Comparison of ENCODE assay signal across 8 cellular contexts in genomic region chr2:68715353-68716041, GRCh38. TPM values are rescaled to one million over a fixed set of nuclear protein-coding genes. Genes with fewer than 3 reads are reported as not detected.
DNase-seq lines count a peak whose midpoint lies in the region; ATAC-seq, FAIRE-seq and TF ChIP-seq lines count a peak whose summit lies in the region.

No MANE protein-coding gene starts in this region.

- dilution Hi-C loops in IMR-90 (cut with HindIII; ENCODE audit: low sequenced_read_pairs, unreplicated experiment): no loop called here

- no peak overlapping the region for H2BK120ac ChIP-seq in IMR-90 (ENCODE audit: low read depth, low read length)

- CTCF ChIA-PET in IMR-90 (lab: Yijun Ruan, JAX): no interaction called here
- CTCF ChIA-PET in SK-N-SH (lab: Yijun Ruan, JAX): interaction anchor here (0.7 to 4.2 kb wide), 14 partner anchors 12 to 250 kb away, joined by 3 to 54 read pairs (median 4); partner anchors contain the start of genes APLF, ARHGAP25 and FBXO48
- CTCF ChIA-PET in HepG2 (lab: Yijun Ruan, JAX; ENCODE audit: low intra/inter-chr PET ratio, low total read pairs): interaction anchor here (1.6 to 3.4 kb wide), 3 partner anchors 225 to 252 kb away, joined by 3 to 48 read pairs (median 15); no protein-coding TSS in a partner anchor

- no peak overlapping the region for H3K18ac ChIP-seq in IMR-90 (ENCODE audit: low read depth, low read length)

- no peaks in the 10 kb centered on the region for H3K9me2 ChIP-seq in SK-N-SH

- 72% methylated on average over 3 of the region's 13 CpGs; no CpG with 5 or more reads in 1 of the 2 experiments for WGBS in IMR-90 (ENCODE audit: extremely low coverage in 2 of 2, insufficient read length in 1 of 2), 2 experiments
- 37% methylated on average over 13 of the region's 13 CpGs for WGBS in SK-N-SH (ENCODE audit: low lambda C conversion rate)
- 17% methylated on average over 13 of the region's 13 CpGs for WGBS in HepG2 (ENCODE audit: low lambda C conversion rate)

- TF ChIP-seq EP300 in SK-N-SH (IDR thresholded peaks at IDR 0.05; ENCODE audit: borderline replicate concordance in 1 of 2, low read depth in 1 of 2, low read length in 1 of 2) (no peak), HepG2 (IDR thresholded peaks at IDR 0.05; ENCODE audit: low read depth in 2 of 2, low read length in 2 of 2) (no peak), HepG2 (CRISPR knock-in tag; IDR thresholded peaks at IDR 0.05; ENCODE audit: borderline replicate concordance) (no peak)

- peak; percentile 44 for ATAC-seq in GM21576 (IDR thresholded peaks at IDR 0.05; ENCODE audit: unreplicated experiment)
- ATAC-seq in IMR-90 (ENCODE audit: low read depth): 0 out of 2 replicates have a peak, but pooled peaks have one; percentile 42
- ATAC-seq in HepG2: peak; percentile 100
- peak; percentile 90 for ATAC-seq in upper lobe of right lung

- H2BK15ac ChIP-seq in IMR-90 (ENCODE audit: low read depth, low read length): no peak overlapping the region

- TF ChIP-seq RAD21 in IMR-90 (IDR thresholded peaks at IDR 0.05; ENCODE audit: low read length): peak; percentile 45
- peak; percentile 74 for TF ChIP-seq RAD21 in SK-N-SH (IDR thresholded peaks at IDR 0.05; ENCODE audit: low read length)
- TF ChIP-seq RAD21 in HepG2 (CRISPR knock-in tag; IDR thresholded peaks at IDR 0.05): peak; percentile 61

- H2BK5ac ChIP-seq in IMR-90 (ENCODE audit: low read depth, low read length, poor library complexity, severe bottlenecking): no peak overlapping the region

- no peaks in the 10 kb centered on the region for H4K20me1 ChIP-seq in IMR-90 (ENCODE audit: insufficient read depth, low read length)
- no peaks in the 10 kb centered on the region for H4K20me1 ChIP-seq in SK-N-SH (ENCODE audit: insufficient read depth)
- H4K20me1 ChIP-seq in HepG2 (ENCODE audit: insufficient read depth, low read length): no peaks in the 10 kb centered on the region

- intact Hi-C loops in IMR-90 (cut with micrococcal nuclease): no loop called here
- intact Hi-C loops in HepG2 (cut with micrococcal nuclease; ENCODE audit: unreplicated experiment): loop anchor here (1.0 kb wide), 2 partner anchors 228 to 252 kb away; no protein-coding TSS in a partner anchor
- intact Hi-C loops in upper lobe of right lung (cut with DNase I): no loop called here

- TF ChIP-seq POLR2A in IMR-90 (IDR thresholded peaks at IDR 0.05; ENCODE audit: low read depth, low read length) (no peak), HepG2 (IDR thresholded peaks at IDR 0.05; ENCODE audit: insufficient read depth in 1 of 2, low read depth in 2 of 2, low read length in 2 of 2) (no peak)

- no peak overlapping the region for H3K14ac ChIP-seq in IMR-90 (replicated peaks; ENCODE audit: low read depth, low read length)

- H3K4me1 ChIP-seq in IMR-90 (ENCODE audit: control insufficient read depth, insufficient read depth, low read length) (peaks cover under 1% of the 10 kb centered on the region), SK-N-SH (ENCODE audit: control insufficient read depth in 1 of 2, insufficient read depth in 2 of 2, low read depth in 1 of 2, low read length in 1 of 2) (no peaks in the 10 kb centered on the region; a peak in 1 of 4 replicates), HepG2 (ENCODE audit: insufficient read depth, low read length) (no peaks in the 10 kb centered on the region), upper lobe of right lung (no peaks in the 10 kb centered on the region)

- BruUV-seq in IMR-90 (replicated peaks; lab: Mats Ljungman, UMichigan) (no TSS peak), HepG2 (replicated peaks; lab: Mats Ljungman, UMichigan) (no TSS peak)

- H3K9me3 ChIP-seq in IMR-90 (ENCODE audit: control insufficient read depth, insufficient read depth, low read length) (no peaks in the 10 kb centered on the region), SK-N-SH (no peaks in the 10 kb centered on the region), HepG2 (ENCODE audit: low read length) (no peaks in the 10 kb centered on the region), upper lobe of right lung (no peaks in the 10 kb centered on the region)

- DNase-seq in NK-92 treated with Interleukin-12 subunit alpha and Interleukin-12 subunit beta, amount 100 ng/mL, for 24 hours (lab: John Stamatoyannopoulos, UW): peak; percentile 54
- DNase-seq in NK-92 (lab: John Stamatoyannopoulos, UW; ENCODE audit: unreplicated experiment) (no peak), IMR-90 (peak; percentile 38), SK-N-SH (peak; percentile 62), cerebellar cortex (ENCODE audit: low spot score) (peak; percentile 46), HepG2 (ENCODE audit: low spot score) (peak; percentile 71), upper lobe of right lung (peak; percentile 71)

- no peaks in the 10 kb centered on the region for H3K79me1 ChIP-seq in IMR-90 (ENCODE audit: low read depth in 1 of 2, low read length in 2 of 2)

- no peaks in the 10 kb centered on the region; the same call in 1 of the 2 replicates for H3K27me3 ChIP-seq in IMR-90 (ENCODE audit: control insufficient read depth, insufficient read depth, low read length)
- no peaks in the 10 kb centered on the region for H3K27me3 ChIP-seq in SK-N-SH (ENCODE audit: insufficient read depth)
- no peaks in the 10 kb centered on the region for H3K27me3 ChIP-seq in HepG2 (ENCODE audit: control insufficient read depth in 1 of 2, insufficient read depth in 2 of 2, low read length in 2 of 2)
- H3K27me3 ChIP-seq in upper lobe of right lung: no peaks in the 10 kb centered on the region

- H3K9ac ChIP-seq in IMR-90 (ENCODE audit: low read depth, low read length) (no peak overlapping the region), SK-N-SH (no peak overlapping the region), HepG2 (ENCODE audit: insufficient read depth, low read depth, low read length) (no peak overlapping the region)

- H3K36me3 ChIP-seq in IMR-90 (ENCODE audit: control insufficient read depth, insufficient read depth, low read length): no peaks in the 10 kb centered on the region
- H3K36me3 ChIP-seq in SK-N-SH (replicated peaks in 1 of 2; ENCODE audit: control insufficient read depth in 1 of 2, insufficient read depth in 2 of 2, low read length in 1 of 2): no peaks in the 10 kb centered on the region
- H3K36me3 ChIP-seq in HepG2 (replicated peaks in 1 of 2; ENCODE audit: control insufficient read depth in 1 of 2, insufficient read depth in 2 of 2, low read length in 2 of 2): no peaks in the 10 kb centered on the region
- H3K36me3 ChIP-seq in upper lobe of right lung: no peaks in the 10 kb centered on the region

- no peaks in the 10 kb centered on the region for H3F3A ChIP-seq in SK-N-SH (replicated peaks; ENCODE audit: insufficient read depth)

- peak overlapping the region; percentile 24 for H2AK9ac ChIP-seq in IMR-90 (replicated peaks; ENCODE audit: low read depth, low read length, poor library complexity)

- TF ChIP-seq CTCF in IMR-90 (conservative IDR thresholded peaks at IDR 0.05; ENCODE audit: low read depth, low read length) (peak; percentile 44), SK-N-SH (IDR thresholded peaks at IDR 0.05) (peak; percentile 71), HepG2 (CRISPR knock-in tag; IDR thresholded peaks at IDR 0.05) (peak; percentile 87), upper lobe of right lung (IDR thresholded peaks at IDR 0.05) (peak; percentile 68)

- POLR2A ChIA-PET in IMR-90 (lab: Charles Lee; ENCODE audit: unreplicated experiment): interaction anchor here (0.6 kb wide), 1 partner anchor 671 kb away, joined by 3 read pairs; no protein-coding TSS in a partner anchor
- POLR2A ChIA-PET in SK-N-SH (lab: Yijun Ruan, JAX): no interaction called here
- POLR2A ChIA-PET in HepG2 (lab: Yijun Ruan, JAX): no interaction called here

- H3K27ac ChIP-seq in IMR-90 (ENCODE audit: insufficient read depth, low read length) (no peak overlapping the region), SK-N-SH (ENCODE audit: low read depth in 2 of 2, low read length in 1 of 2) (no peak overlapping the region), HepG2 (ENCODE audit: extremely low read length, insufficient read depth, low read length) (no peak overlapping the region), upper lobe of right lung (peak overlapping the region; percentile 28)

- H2AFZ ChIP-seq in IMR-90 (replicated peaks; ENCODE audit: low read length, poor library complexity) (peak overlapping the region; percentile 79), SK-N-SH (ENCODE audit: low read depth) (0 out of 2 replicates have a peak overlapping the region, but pooled peaks have one; percentile 33), HepG2 (ENCODE audit: low read length) (no peak overlapping the region)

- H3K4ac ChIP-seq in IMR-90 (ENCODE audit: low read depth, low read length): no peak overlapping the region

- H4K5ac ChIP-seq in IMR-90 (ENCODE audit: low read depth, low read length): no peak overlapping the region

- H3K56ac ChIP-seq in IMR-90 (ENCODE audit: extremely low read depth, insufficient read depth, low read length): no peak overlapping the region

- no peak overlapping the region for H2AK5ac ChIP-seq in IMR-90 (ENCODE audit: low read depth, low read length)

- 0 out of 2 replicates have a peak, but pooled peaks cover 3% of the 10 kb centered on the region for H3K9me1 ChIP-seq in IMR-90 (ENCODE audit: insufficient read depth, low read length)

- H3K4me3 ChIP-seq in IMR-90 (ENCODE audit: insufficient read depth, low read depth, low read length) (no peak overlapping the region), SK-N-SH (ENCODE audit: low read depth in 2 of 2, low read length in 1 of 2) (no peak overlapping the region; a peak in 1 of 4 replicates), HepG2 (replicated peaks in 1 of 3; ENCODE audit: insufficient read depth in 1 of 3, low read depth in 2 of 3, low read length in 3 of 3) (no peak overlapping the region), upper lobe of right lung (no peak overlapping the region)

- in situ Hi-C loops in IMR-90 (cut with MboI; ENCODE audit: low sequenced_read_pairs) (no loop called here), HepG2 (cut with HindIII; ENCODE audit: extremely low pct_ligation_motif_present, low pct_unique_long_range_greater_than_20kb) (no loop called here)

- FAIRE-seq in HepG2 (lab: Jason Lieb, UNC): peak; percentile 88

- H3K23ac ChIP-seq in IMR-90 (ENCODE audit: low read depth, low read length): no peak overlapping the region

- no peak overlapping the region; the same call in 1 of the 2 replicates for H2BK20ac ChIP-seq in IMR-90 (ENCODE audit: low read depth, low read length)

- H4K91ac ChIP-seq in IMR-90 (ENCODE audit: insufficient read depth, low read depth, low read length): no peak overlapping the region

- H3K79me2 ChIP-seq in SK-N-SH (ENCODE audit: insufficient read depth) (no peaks in the 10 kb centered on the region), HepG2 (ENCODE audit: insufficient read depth, low read length) (no peaks in the 10 kb centered on the region)

- no peak overlapping the region for H4K8ac ChIP-seq in IMR-90 (ENCODE audit: low read depth in 2 of 2, low read length in 2 of 2)

- H3K4me2 ChIP-seq in IMR-90 (ENCODE audit: low read depth, low read length) (no peak overlapping the region), SK-N-SH (no peak overlapping the region), HepG2 (ENCODE audit: low read depth, low read length) (no peak overlapping the region)

RNA-seq across cellular contexts. Expression of gene ARHGAP25, which starts 19.1 kb away (rescaled TPM):
- total RNA-seq in IMR-90 (2012; rRNA removed) (0.28 and 0.36 TPM in 2 replicates), HepG2 (2016; rRNA removed; fragmentation: Illumina TruSeq; extraction: Trizol) (not detected in 2 replicates), upper lobe of right lung (31.8 TPM)
- polyA plus RNA-seq in IMR-90 (2012; rRNA removed) (0.27 and 0.29 TPM in 2 replicates), SK-N-SH (2012; rRNA removed) (not detected in 2 replicates), HepG2 (2011; rRNA removed) (not detected in 2 replicates)
- 0.24 and 0.30 TPM in 2 replicates for polyA plus RNA-seq in IMR-90 (2012; cell fraction: cytosol; rRNA removed)
- 0.14 and 0.45 TPM in 2 replicates for polyA plus RNA-seq in IMR-90 (2012; cell fraction: nucleus; rRNA removed; ENCODE audit: low replicate concordance)
- polyA plus RNA-seq in SK-N-SH (2012; cell fraction: cytosol; rRNA removed): not detected in 2 replicates
- polyA plus RNA-seq in SK-N-SH (2012; cell fraction: nucleus; rRNA removed): not detected in 2 replicates
- not detected in 2 replicates for total RNA-seq in HepG2 (2016; cell fraction: cytosol; rRNA removed; fragmentation: Illumina TruSeq; extraction: Trizol; ENCODE audit: low read depth)
- total RNA-seq in HepG2 (2016; cell fraction: insoluble cytoplasmic fraction; rRNA removed; fragmentation: Illumina TruSeq; extraction: Trizol): not detected in 2 replicates
- not detected in 2 replicates for total RNA-seq in HepG2 (2016; cell fraction: membrane; rRNA removed; fragmentation: Illumina TruSeq; extraction: Trizol)
- not detected in 2 replicates for total RNA-seq in HepG2 (2016; cell fraction: nucleus; rRNA removed; fragmentation: Illumina TruSeq; extraction: Trizol)
- polyA plus RNA-seq in HepG2 (2011; cell fraction: cytosol; rRNA removed): not detected in 2 replicates
- polyA plus RNA-seq in HepG2 (2011; cell fraction: nucleus; rRNA removed): not detected in 2 replicates
- polyA plus RNA-seq in HepG2 (2012): not detected in 2 replicates
- not detected in 2 replicates for polyA plus RNA-seq in HepG2 (2016; cell fraction: cytosol; fragmentation: Illumina TruSeq; extraction: Trizol; ENCODE audit: low read depth)
- polyA plus RNA-seq in HepG2 (2016; cell fraction: insoluble cytoplasmic fraction; fragmentation: Illumina TruSeq; extraction: Trizol; ENCODE audit: low read depth): not detected in 2 replicates
- polyA plus RNA-seq in HepG2 (2016; cell fraction: membrane; fragmentation: Illumina TruSeq; extraction: Trizol; ENCODE audit: low read depth): not detected in 2 replicates
- not detected in 2 replicates for polyA plus RNA-seq in HepG2 (2016; cell fraction: nucleus; fragmentation: Illumina TruSeq; extraction: Trizol; ENCODE audit: insufficient read depth, low read depth)
- 1.2 TPM in 1 of 2 replicates, not detected in the other for polyA minus RNA-seq in HepG2 (2011; rRNA and poly(A)+ RNA removed; ENCODE audit: low replicate concordance)
- polyA minus RNA-seq in HepG2 (2011; cell fraction: cytosol; rRNA and poly(A)+ RNA removed): not detected in 2 replicates
- polyA minus RNA-seq in HepG2 (2011; cell fraction: nucleus; rRNA and poly(A)+ RNA removed): not detected in 2 replicates

Comparison
In these comparisons a context has a peak if more than half of its experiments do, and no peak if none do; other contexts are left out.
1. ATAC-seq: peak in every context shown above with its lines; median percentile 100 in HepG2; 90 in upper lobe of right lung; 44 in GM21576; 42 in IMR-90.
2. RNA of gene ARHGAP25, which starts 19.1 kb away (total RNA-seq): 31.8 TPM in upper lobe of right lung (single experiment); 0.28 to 0.36 TPM in IMR-90 and not detected in HepG2; every median in the first group is over 10 times any median in the second.
3. Peak in every context shown above with its lines, with median percentiles within 50 percentile points of each other: CTCF ChIP-seq.